In genomic region chr3:60551455-60552209, GRCh38 we compare ENCODE assay signal across 17 cellular contexts.
DNase-seq lines count a peak whose midpoint lies in the region; ATAC-seq and TF ChIP-seq lines count a peak whose summit lies in the region.
"Had no signal": no experiment of that assay in that cellular context is flagged by ENCODE, and none has a peak within 500 bp of the region (broad histone marks: within the 10 kb centered on the region; RNA-seq: fewer than 3 reads in every experiment).

No MANE protein-coding gene starts in this region.

- no peak overlapping the region for H3K4me3 Mint-ChIP-seq in activated CD4-positive, alpha-beta T cell treated with anti-CD3 and anti-CD28 coated beads for 36 hours
- H3K4me3 Mint-ChIP-seq in Caco-2 (ENCODE audit: unreplicated experiment): peak overlapping the region; percentile 36
- H3K4me3 Mint-ChIP-seq in activated CD8-positive, alpha-beta T cell treated with anti-CD3 and anti-CD28 coated beads for 36 hours: no peak overlapping the region
- H3K4me3 Mint-ChIP-seq in endothelial cell (ENCODE audit: unreplicated experiment): no peak overlapping the region
- H3K4me3 Mint-ChIP-seq: CD8-positive, alpha-beta memory T cell had no signal

- POLR2A ChIA-PET in activated CD4-positive, alpha-beta T cell treated with anti-CD3 and anti-CD28 coated beads for 36 hours (lab: Charles Lee): interaction anchor here (0.6 kb wide), 1 partner anchor 121 kb away, joined by 3 read pairs; no protein-coding TSS in a partner anchor
- POLR2A ChIA-PET in Caco-2 (lab: Charles Lee): no interaction called here
- POLR2A ChIA-PET in activated CD8-positive, alpha-beta T cell treated with anti-CD3 and anti-CD28 coated beads for 36 hours (lab: Charles Lee): interaction anchor here (0.6 kb wide), 1 partner anchor 49 kb away, joined by 3 read pairs; no protein-coding TSS in a partner anchor

- ATAC-seq in activated CD4-positive, alpha-beta T cell treated with anti-CD3 and anti-CD28 coated beads for 36 hours: peak; percentile 30
- ATAC-seq in activated CD8-positive, alpha-beta T cell treated with anti-CD3 and anti-CD28 coated beads for 36 hours: peak; percentile 51
- no peak for ATAC-seq in GM18907 (IDR thresholded peaks at IDR 0.05; ENCODE audit: unreplicated experiment)

- no peak overlapping the region for H3K27ac Mint-ChIP-seq in activated CD4-positive, alpha-beta T cell treated with anti-CD3 and anti-CD28 coated beads for 36 hours
- H3K27ac Mint-ChIP-seq in Caco-2 (ENCODE audit: unreplicated experiment) (peak overlapping the region; percentile 22), endothelial cell (ENCODE audit: unreplicated experiment) (peak overlapping the region; percentile 50)
- H3K27ac Mint-ChIP-seq in activated CD8-positive, alpha-beta T cell treated with anti-CD3 and anti-CD28 coated beads for 36 hours: no peak overlapping the region

- no peaks in the 10 kb centered on the region for H3K9me3 ChIP-seq in Caco-2
- no peaks in the 10 kb centered on the region for H3K9me3 ChIP-seq in transverse colon

- H3K4me3 ChIP-seq in Caco-2 (ENCODE audit: low read depth, low read length): no peak overlapping the region
- no peak overlapping the region for H3K4me3 ChIP-seq in transverse colon

- H3K9me3 Mint-ChIP-seq in activated CD4-positive, alpha-beta T cell treated with anti-CD3 and anti-CD28 coated beads for 36 hours (ENCODE audit: low read depth): no peaks in the 10 kb centered on the region
- H3K9me3 Mint-ChIP-seq in Caco-2 (ENCODE audit: unreplicated experiment) (peaks cover 15% of the 10 kb centered on the region), endothelial cell (ENCODE audit: unreplicated experiment) (peaks cover 6% of the 10 kb centered on the region)
- H3K9me3 Mint-ChIP-seq in activated CD8-positive, alpha-beta T cell treated with anti-CD3 and anti-CD28 coated beads for 36 hours: no peaks in the 10 kb centered on the region

- in situ Hi-C loops in transverse colon (cut with MboI; ENCODE audit: low pct_ligation_motif_present in 1 of 4, low pct_unique_long_range_greater_than_20kb in 1 of 4, low sequenced_read_pairs in 3 of 4): no loop called here

- no peaks in the 10 kb centered on the region for H3K27me3 ChIP-seq in Caco-2 (replicated peaks; ENCODE audit: control insufficient read depth, insufficient read depth, low read length)
- H3K27me3 ChIP-seq in transverse colon: no peaks in the 10 kb centered on the region

- H3K4me1 Mint-ChIP-seq in activated CD4-positive, alpha-beta T cell treated with anti-CD3 and anti-CD28 coated beads for 36 hours: peaks cover 5% of the 10 kb centered on the region
- H3K4me1 Mint-ChIP-seq in Caco-2 (ENCODE audit: low read depth, unreplicated experiment): peaks cover 2% of the 10 kb centered on the region
- peaks cover 16% of the 10 kb centered on the region for H3K4me1 Mint-ChIP-seq in activated CD8-positive, alpha-beta T cell treated with anti-CD3 and anti-CD28 coated beads for 36 hours (ENCODE audit: low read depth)
- H3K4me1 Mint-ChIP-seq in endothelial cell (ENCODE audit: unreplicated experiment): peaks cover 9% of the 10 kb centered on the region

- TF ChIP-seq CTCF in Caco-2 (IDR thresholded peaks at IDR 0.05; ENCODE audit: insufficient read depth in 1 of 2, low read depth in 1 of 2, low read length in 1 of 2, severe bottlenecking in 1 of 2, unreplicated experiment in 1 of 2) (no peak), endothelial cell (IDR thresholded peaks at IDR 0.05; ENCODE audit: unreplicated experiment) (no peak), transverse colon (IDR thresholded peaks at IDR 0.05) (no peak)
- no peak for TF ChIP-seq CTCF in activated CD8-positive, alpha-beta T cell treated with anti-CD3 and anti-CD28 coated beads for 36 hours (IDR thresholded peaks at IDR 0.05)

- 90 to 96% methylated on average over 2 of the region's 5 CpGs for whole genome bisulfite sequencing in transverse colon (ENCODE audit: low coverage in 1 of 2), 2 donors

- TF ChIP-seq POLR2A in transverse colon (IDR thresholded peaks at IDR 0.05): no peak

- no peak overlapping the region for H3K27ac ChIP-seq in transverse colon

- no peak for DNase-seq in activated CD4-positive, alpha-beta T cell treated with anti-CD3 and anti-CD28 coated beads for 36 hours
- no peak for DNase-seq in activated CD4-positive, alpha-beta T cell treated with anti-CD3 and anti-CD28 coated beads for 1 hour
- DNase-seq in Caco-2 (no peak), endothelial cell (ENCODE audit: low spot score) (no peak), transverse colon (no peak), NCI-H128 (lab: John Stamatoyannopoulos, UW; ENCODE audit: unreplicated experiment) (no peak)
- peak; percentile 4 for DNase-seq in activated CD8-positive, alpha-beta T cell treated with anti-CD3 and anti-CD28 coated beads for 36 hours
- DNase-seq: CD8-positive, alpha-beta memory T cell; DMS79; KBM-7; NCI-H1105; NCI-H187; NCI-H2227 treated with DMSO at 0.1 percent for 48 hours; NCI-H510A treated with DMSO at 0.1 percent for 48 hours; NCI-H82; SHP77 had no signal

- intact Hi-C loops in activated CD4-positive, alpha-beta T cell treated with anti-CD3 and anti-CD28 coated beads for 36 hours (cut with DNase I, micrococcal nuclease): no loop called here
- intact Hi-C loops in Caco-2 (cut with micrococcal nuclease; ENCODE audit: unreplicated experiment) (no loop called here), transverse colon (cut with DNase I; ENCODE audit: low total_unique reads) (no loop called here)
- intact Hi-C loops in activated CD8-positive, alpha-beta T cell treated with anti-CD3 and anti-CD28 coated beads for 36 hours (cut with micrococcal nuclease): no loop called here

- H3K27me3 Mint-ChIP-seq in activated CD4-positive, alpha-beta T cell treated with anti-CD3 and anti-CD28 coated beads for 36 hours: no peaks in the 10 kb centered on the region
- no peaks in the 10 kb centered on the region for H3K27me3 Mint-ChIP-seq in Caco-2 (ENCODE audit: insufficient read depth, unreplicated experiment)
- H3K27me3 Mint-ChIP-seq in activated CD8-positive, alpha-beta T cell treated with anti-CD3 and anti-CD28 coated beads for 36 hours: no peaks in the 10 kb centered on the region
- peaks cover 1% of the 10 kb centered on the region for H3K27me3 Mint-ChIP-seq in endothelial cell (ENCODE audit: unreplicated experiment)

- BruUV-seq in Caco-2 (replicated peaks; lab: Mats Ljungman, UMichigan): no TSS peak

- no peaks in the 10 kb centered on the region for H3K36me3 ChIP-seq in Caco-2 (ENCODE audit: control insufficient read depth, insufficient read depth, low read length)
- H3K36me3 ChIP-seq in transverse colon: no peaks in the 10 kb centered on the region

- CTCF ChIA-PET in activated CD4-positive, alpha-beta T cell treated with anti-CD3 and anti-CD28 coated beads for 36 hours (lab: Charles Lee): no interaction called here
- CTCF ChIA-PET in Caco-2 (lab: Charles Lee): no interaction called here
- CTCF ChIA-PET in activated CD8-positive, alpha-beta T cell treated with anti-CD3 and anti-CD28 coated beads for 36 hours (lab: Charles Lee): no interaction called here

- H3K36me3 Mint-ChIP-seq in activated CD4-positive, alpha-beta T cell treated with anti-CD3 and anti-CD28 coated beads for 36 hours (ENCODE audit: low read depth): no peaks in the 10 kb centered on the region
- peaks cover 19% of the 10 kb centered on the region for H3K36me3 Mint-ChIP-seq in Caco-2 (ENCODE audit: insufficient read depth, unreplicated experiment)
- no peaks in the 10 kb centered on the region for H3K36me3 Mint-ChIP-seq in activated CD8-positive, alpha-beta T cell treated with anti-CD3 and anti-CD28 coated beads for 36 hours (ENCODE audit: low read depth)
- H3K36me3 Mint-ChIP-seq in endothelial cell (ENCODE audit: low read depth, unreplicated experiment): peaks cover 3% of the 10 kb centered on the region
- H3K36me3 Mint-ChIP-seq: CD8-positive, alpha-beta memory T cell had no signal

- H3K4me1 ChIP-seq in Caco-2 (no peaks in the 10 kb centered on the region), transverse colon (no peaks in the 10 kb centered on the region)

- no peak for TF ChIP-seq EP300 in transverse colon (IDR thresholded peaks at IDR 0.05; ENCODE audit: low read depth)

Comparison
In these comparisons a context has a peak if more than half of its experiments do, and no peak if none do; other contexts are left out.
1. H3K27ac Mint-ChIP-seq: peak in Caco-2 (single experiment) and endothelial cell (single experiment); none in activated CD4-positive, alpha-beta T cell treated with anti-CD3 and anti-CD28 coated beads for 36 hours (single experiment) and activated CD8-positive, alpha-beta T cell treated with anti-CD3 and anti-CD28 coated beads for 36 hours (single experiment).